In the genomic region with DNA sequence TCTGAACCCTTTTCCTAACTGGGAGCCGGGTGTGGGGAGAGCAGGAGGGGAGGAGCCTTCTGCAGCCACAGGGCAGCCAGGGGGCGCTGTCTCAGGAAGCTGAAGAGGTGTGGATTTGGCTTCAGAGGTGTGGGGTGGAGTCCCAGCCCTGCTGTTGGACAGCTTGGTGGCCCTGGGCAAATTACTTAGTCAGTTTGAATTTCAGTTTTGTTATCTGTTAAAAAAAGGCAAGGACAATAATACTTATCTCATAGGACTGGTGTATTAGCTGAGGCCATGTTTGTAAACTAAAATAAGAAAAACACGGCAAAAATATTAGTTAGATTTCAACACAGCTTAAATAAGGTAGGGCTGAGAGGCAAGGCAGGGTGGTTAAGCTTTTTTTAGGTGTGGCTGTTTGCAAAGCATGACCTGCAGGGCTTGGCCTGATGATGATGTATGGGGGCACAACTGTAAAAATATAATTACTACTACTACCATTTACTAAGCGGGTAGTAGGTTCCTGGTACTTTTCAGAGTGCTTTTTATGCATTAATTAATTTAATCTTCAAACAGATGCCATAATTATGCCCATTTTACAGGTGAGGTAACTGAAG, we compare ENCODE assay signal across 8 cellular contexts.
DNase-seq lines count a peak whose midpoint lies in the region; ATAC-seq and TF ChIP-seq lines count a peak whose summit lies in the region.

No MANE protein-coding gene starts in this region.

- peak; percentile 36 for ATAC-seq in CD8-positive, alpha-beta T cell
- peak; percentile 85 for ATAC-seq in GM19328 (IDR thresholded peaks at IDR 0.05; ENCODE audit: unreplicated experiment)
- peak; percentile 86 for ATAC-seq in HG03439 (IDR thresholded peaks at IDR 0.05; ENCODE audit: unreplicated experiment)
- peak; percentile 52 to 65 for ATAC-seq in naive B cell (ENCODE audit: low read depth in 2 of 2)

- WGBS in esophagus muscularis mucosa, result 44% methylated on average over 4 of the region's 4 CpGs
- 48 to 54% methylated on average over 4 of the region's 4 CpGs for WGBS in testis, 2 donors

- no peak for TF ChIP-seq POLR2A in esophagus muscularis mucosa (IDR thresholded peaks at IDR 0.05; ENCODE audit: low read depth)
- TF ChIP-seq POLR2A in testis (IDR thresholded peaks at IDR 0.05), result no peak

- no peaks in the 10 kb centered on the region for H3K36me3 Mint-ChIP-seq in CD8-positive, alpha-beta T cell
- no peaks in the 10 kb centered on the region for H3K36me3 Mint-ChIP-seq in naive B cell

- POLR2A ChIA-PET in CD8-positive, alpha-beta T cell (lab: Charles Lee), result no interaction called here

- H3K4me1 Mint-ChIP-seq in CD8-positive, alpha-beta T cell (ENCODE audit: low read depth), result peaks cover 7% of the 10 kb centered on the region
- H3K4me1 Mint-ChIP-seq in naive B cell, result peaks cover 5 to 9% (median 8%) of the 10 kb centered on the region in 3 donors

- peaks cover 7% of the 10 kb centered on the region for H3K4me1 ChIP-seq in CD8-positive, alpha-beta T cell (ENCODE audit: insufficient read depth, low read length)
- peaks cover 23 to 84% (median 66%) of the 10 kb centered on the region in 4 donors for H3K4me1 ChIP-seq in esophagus muscularis mucosa
- no peaks in the 10 kb centered on the region for H3K4me1 ChIP-seq in testis

- no peaks in the 10 kb centered on the region for H3K36me3 ChIP-seq in CD8-positive, alpha-beta T cell (ENCODE audit: insufficient read depth, low read length)
- H3K36me3 ChIP-seq in esophagus muscularis mucosa, result peaks cover 0 to 8% (median 0%) of the 10 kb centered on the region in 4 donors
- H3K36me3 ChIP-seq in testis (ENCODE audit: low read depth, missing control alignments), result no peaks in the 10 kb centered on the region

- peaks cover 25% of the 10 kb centered on the region for H3K27me3 Mint-ChIP-seq in CD8-positive, alpha-beta T cell (ENCODE audit: low read depth)
- H3K27me3 Mint-ChIP-seq in naive B cell, result peaks cover 9 to 22% (median 22%) of the 10 kb centered on the region in 3 donors

- intact Hi-C loops in CD8-positive, alpha-beta T cell (cut with DNase I, micrococcal nuclease), result loop anchor here (1.0 kb wide), 1 partner anchor 113 kb away; no protein-coding TSS in a partner anchor
- intact Hi-C loops in esophagus muscularis mucosa (cut with DNase I), result loop anchor here (2.0 kb wide), 1 partner anchor 112 kb away; a partner anchor contains a TSS
- intact Hi-C loops in testis (cut with DNase I; ENCODE audit: low total_unique reads), result loop anchor here (10.0 kb wide), 1 partner anchor 112 kb away; a partner anchor contains a TSS

- peak overlapping the region; percentile 13 for H3K4me3 Mint-ChIP-seq in CD8-positive, alpha-beta T cell
- H3K4me3 Mint-ChIP-seq in naive B cell, result no peak overlapping the region

- TF ChIP-seq EP300 in esophagus muscularis mucosa (IDR thresholded peaks at IDR 0.05), result no peak

- no peak overlapping the region for H3K4me3 ChIP-seq in CD8-positive, alpha-beta T cell (ENCODE audit: low read depth, low read length)
- H3K4me3 ChIP-seq in esophagus muscularis mucosa (no peak overlapping the region), testis (no peak overlapping the region)

- DNase-seq in CD8-positive, alpha-beta T cell, result peak in 6 of 7 experiments; percentile 9 to 67 (median 45)
- DNase-seq in NCI-H774 (lab: John Stamatoyannopoulos, UW), result peak; percentile 63
- DNase-seq in activated T-cell treated with anti-CD3 and anti-CD28 coated beads for 1 hour (ENCODE audit: low read depth), result peak; percentile 29
- DNase-seq in esophagus muscularis mucosa (ENCODE audit: extremely low spot score), result peak; percentile 95
- peak; percentile 23 for DNase-seq in naive B cell
- DNase-seq in testis, result peak; percentile 87

- no peaks in the 10 kb centered on the region for H3K9me3 ChIP-seq in CD8-positive, alpha-beta T cell (ENCODE audit: low read length)
- H3K9me3 ChIP-seq in esophagus muscularis mucosa, result no peaks in the 10 kb centered on the region
- no peaks in the 10 kb centered on the region for H3K9me3 ChIP-seq in testis

- H3K27me3 ChIP-seq in CD8-positive, alpha-beta T cell (ENCODE audit: insufficient read depth, low read length), result peaks cover 2% of the 10 kb centered on the region
- H3K27me3 ChIP-seq in esophagus muscularis mucosa (no peaks in the 10 kb centered on the region), testis (no peaks in the 10 kb centered on the region)

- H3K27ac Mint-ChIP-seq in CD8-positive, alpha-beta T cell, result no peak overlapping the region
- no peak overlapping the region for H3K27ac Mint-ChIP-seq in naive B cell

- TF ChIP-seq CTCF in CD8-positive, alpha-beta T cell (IDR thresholded peaks at IDR 0.05), result peak; percentile 62
- TF ChIP-seq CTCF in esophagus muscularis mucosa (IDR thresholded peaks at IDR 0.05) (peak; percentile 86 to 88 (median 87)), testis (IDR thresholded peaks at IDR 0.05) (peak; percentile 71 to 83 (median 76))

- H3K27ac ChIP-seq in CD8-positive, alpha-beta T cell (ENCODE audit: low read depth, low read length), result no peak overlapping the region
- peak overlapping the region in 2 of 4 donors; percentile 51 to 56 for H3K27ac ChIP-seq in esophagus muscularis mucosa (replicated peaks in 1 of 4)
- H3K27ac ChIP-seq in testis, result no peak overlapping the region

- CTCF ChIA-PET in CD8-positive, alpha-beta T cell (lab: Charles Lee), result interaction anchor here (0.6 to 3.5 kb wide), 13 partner anchors 8 to 118 kb away, joined by 3 to 18 read pairs (median 4); a partner anchor contains a TSS

- H3K9me3 Mint-ChIP-seq in CD8-positive, alpha-beta T cell, result no peaks in the 10 kb centered on the region
- no peaks in the 10 kb centered on the region for H3K9me3 Mint-ChIP-seq in naive B cell

Comparison
In these comparisons a context has a peak if more than half of its experiments do, and no peak if none do; other contexts are left out.
1. ATAC-seq: peak in every context shown above with its lines; median percentile 86 in HG03439; 85 in GM19328; 58 in naive B cell; 36 in CD8-positive, alpha-beta T cell.
2. DNase-seq: peak in every context shown above with its lines; median percentile 95 in esophagus muscularis mucosa; 87 in testis; 63 in NCI-H774; 45 in CD8-positive, alpha-beta T cell; 29 in activated T-cell treated with anti-CD3 and anti-CD28 coated beads for 1 hour; 23 in naive B cell.